In genomic region chr2:145984541-145984940, GRCh38 we compare ENCODE assay signal across 15 cellular contexts.
DNase-seq lines count a peak whose midpoint lies in the region; ATAC-seq, FAIRE-seq and TF ChIP-seq lines count a peak whose summit lies in the region.
"Had no signal": no experiment of that assay in that cellular context is flagged by ENCODE, and none has a peak within 500 bp of the region (broad histone marks: within the 10 kb centered on the region; RNA-seq: fewer than 3 reads in every experiment).

No MANE protein-coding gene starts in this region.

- peaks cover 5% of the 10 kb centered on the region for H3F3A ChIP-seq in PC-9 (ENCODE audit: insufficient read depth, low read depth)

- H3K27me3 Mint-ChIP-seq in WTC11 (ENCODE audit: low read depth): no peaks in the 10 kb centered on the region
- no peaks in the 10 kb centered on the region for H3K27me3 Mint-ChIP-seq in activated CD8-positive, alpha-beta T cell treated with anti-CD3 and anti-CD28 coated beads for 36 hours
- H3K27me3 Mint-ChIP-seq: activated naive CD4-positive, alpha-beta T cell treated with anti-CD3 and anti-CD28 coated beads, Interleukin-2, amount 50 U/mL, for 24 hours had no signal

- H3K9me3 ChIP-seq in PC-9 (ENCODE audit: insufficient read depth, low read depth) (no peaks in the 10 kb centered on the region), pancreas (no peaks in the 10 kb centered on the region), prostate gland (no peaks in the 10 kb centered on the region)
- H3K9me3 ChIP-seq: tibial nerve had no signal

- no peak overlapping the region; the same call in 1 of the 2 replicates for H3K4me2 ChIP-seq in PC-9
- H3K4me2 ChIP-seq: neural progenitor cell had no signal

- H3K27ac ChIP-seq in PC-9: peak overlapping the region; percentile 18; the same call in 1 of the 2 replicates
- no peak overlapping the region for H3K27ac ChIP-seq in pancreas
- H3K27ac ChIP-seq in prostate gland: no peak overlapping the region
- H3K27ac ChIP-seq: HL-60, neural progenitor cell, tibial nerve had no signal

- H2AFZ ChIP-seq in PC-9: no peak overlapping the region
- H2AFZ ChIP-seq: neural progenitor cell had no signal

- no peaks in the 10 kb centered on the region for H3K36me3 Mint-ChIP-seq in WTC11
- no peaks in the 10 kb centered on the region for H3K36me3 Mint-ChIP-seq in activated CD8-positive, alpha-beta T cell treated with anti-CD3 and anti-CD28 coated beads for 36 hours (ENCODE audit: low read depth)
- H3K36me3 Mint-ChIP-seq: activated naive CD4-positive, alpha-beta T cell treated with anti-CD3 and anti-CD28 coated beads, Interleukin-2, amount 50 U/mL, for 24 hours; neural progenitor cell had no signal

- 4 to 10% methylated on average over 1 of the region's 1 CpG for WGBS in pancreas, 2 donors
- WGBS in prostate gland: 7% methylated on average over 1 of the region's 1 CpG

- ATAC-seq in pancreas (peak; percentile 85 to 97 (median 94)), WTC11 (no peak)
- no peak for ATAC-seq in activated CD8-positive, alpha-beta T cell treated with anti-CD3 and anti-CD28 coated beads for 36 hours

- H3K4me3 ChIP-seq in PC-9 (no peak overlapping the region), fibroblast of mammary gland (ENCODE audit: control insufficient read depth, low read depth, low read length) (no peak overlapping the region), pancreas (no peak overlapping the region), prostate gland (no peak overlapping the region)
- H3K4me3 ChIP-seq: neural progenitor cell, tibial nerve had no signal

- no peak overlapping the region for H3K27ac Mint-ChIP-seq in WTC11
- H3K27ac Mint-ChIP-seq in activated CD8-positive, alpha-beta T cell treated with anti-CD3 and anti-CD28 coated beads for 36 hours: no peak overlapping the region
- H3K27ac Mint-ChIP-seq: activated naive CD4-positive, alpha-beta T cell treated with anti-CD3 and anti-CD28 coated beads, Interleukin-2, amount 50 U/mL, for 24 hours; neural progenitor cell had no signal

- H3K4me1 Mint-ChIP-seq in WTC11: no peaks in the 10 kb centered on the region
- H3K4me1 Mint-ChIP-seq in activated CD8-positive, alpha-beta T cell treated with anti-CD3 and anti-CD28 coated beads for 36 hours (ENCODE audit: low read depth): no peaks in the 10 kb centered on the region
- H3K4me1 Mint-ChIP-seq: activated naive CD4-positive, alpha-beta T cell treated with anti-CD3 and anti-CD28 coated beads, Interleukin-2, amount 50 U/mL, for 24 hours had no signal

- H3K79me2 ChIP-seq in PC-9 (ENCODE audit: low read depth): no peaks in the 10 kb centered on the region

- no peaks in the 10 kb centered on the region for H3K9me3 Mint-ChIP-seq in WTC11
- no peaks in the 10 kb centered on the region for H3K9me3 Mint-ChIP-seq in activated CD8-positive, alpha-beta T cell treated with anti-CD3 and anti-CD28 coated beads for 36 hours
- H3K9me3 Mint-ChIP-seq: activated naive CD4-positive, alpha-beta T cell treated with anti-CD3 and anti-CD28 coated beads, Interleukin-2, amount 50 U/mL, for 24 hours; neural progenitor cell had no signal

- no peaks in the 10 kb centered on the region; the same call in 1 of the 2 replicates for H3K9me2 ChIP-seq in PC-9 (ENCODE audit: insufficient read depth)

- POLR2A ChIA-PET in PC-9 (lab: Charles Lee; ENCODE audit: unreplicated experiment) (no interaction called here), WTC11 (lab: Charles Lee) (no interaction called here)
- POLR2A ChIA-PET in activated CD8-positive, alpha-beta T cell treated with anti-CD3 and anti-CD28 coated beads for 36 hours (lab: Charles Lee): no interaction called here

- H3K4me1 ChIP-seq in PC-9 (replicated peaks; ENCODE audit: insufficient read depth) (peaks cover 25% of the 10 kb centered on the region), pancreas (peaks cover 6 to 16% (median 10%) of the 10 kb centered on the region in 3 donors), prostate gland (replicated peaks) (no peaks in the 10 kb centered on the region)
- H3K4me1 ChIP-seq: neural progenitor cell, tibial nerve had no signal

- intact Hi-C loops in PC-9 (cut with micrococcal nuclease; ENCODE audit: unreplicated experiment): no loop called here
- intact Hi-C loops in pancreas (cut with DNase I): no loop called here
- intact Hi-C loops in prostate gland (cut with DNase I): no loop called here
- intact Hi-C loops in activated CD8-positive, alpha-beta T cell treated with anti-CD3 and anti-CD28 coated beads for 36 hours (cut with micrococcal nuclease): no loop called here

- CTCF ChIA-PET in PC-9 (lab: Charles Lee) (no interaction called here), WTC11 (lab: Charles Lee) (no interaction called here)
- CTCF ChIA-PET in activated CD8-positive, alpha-beta T cell treated with anti-CD3 and anti-CD28 coated beads for 36 hours (lab: Charles Lee): no interaction called here

- H3K27me3 ChIP-seq in PC-9 (ENCODE audit: insufficient read depth, low read depth): no peaks in the 10 kb centered on the region
- no peaks in the 10 kb centered on the region for H3K27me3 ChIP-seq in pancreas
- H3K27me3 ChIP-seq in prostate gland (replicated peaks; ENCODE audit: insufficient read depth): no peaks in the 10 kb centered on the region
- H3K27me3 ChIP-seq: neural progenitor cell, tibial nerve had no signal

- no peak for TF ChIP-seq POLR2A in prostate gland (IDR thresholded peaks at IDR 0.05)

- H3K4me3 Mint-ChIP-seq in WTC11: no peak overlapping the region
- H3K4me3 Mint-ChIP-seq in activated CD8-positive, alpha-beta T cell treated with anti-CD3 and anti-CD28 coated beads for 36 hours: no peak overlapping the region
- H3K4me3 Mint-ChIP-seq: activated naive CD4-positive, alpha-beta T cell treated with anti-CD3 and anti-CD28 coated beads, Interleukin-2, amount 50 U/mL, for 24 hours; neural progenitor cell had no signal

- 0 out of 2 replicates have a peak, but pooled peaks cover 3% of the 10 kb centered on the region for H3K36me3 ChIP-seq in PC-9 (ENCODE audit: low read depth)
- H3K36me3 ChIP-seq in pancreas: no peaks in the 10 kb centered on the region
- H3K36me3 ChIP-seq in prostate gland: no peaks in the 10 kb centered on the region
- H3K36me3 ChIP-seq: neural progenitor cell, tibial nerve had no signal

- no peak for FAIRE-seq in pancreas (lab: Jason Lieb, UNC)

- DNase-seq in HCEC 1CT (peak; percentile 69), PC-9 (peak in 1 of 2 experiments; percentile 87), fibroblast of mammary gland (ENCODE audit: low read depth) (peak; percentile 39), pancreas (peak in 1 of 6 donors; percentile 7), prostate gland (ENCODE audit: low spot score) (no peak), WTC11 (ENCODE audit: low spot score) (no peak), NCI-H2107 treated with DMSO at 0.1 percent for 48 hours (lab: John Stamatoyannopoulos, UW; ENCODE audit: unreplicated experiment) (no peak)
- no peak for DNase-seq in activated CD8-positive, alpha-beta T cell treated with anti-CD3 and anti-CD28 coated beads for 36 hours
- DNase-seq: cortex of kidney, head of caudate nucleus, NCI-H774 had no signal

- no peak for TF ChIP-seq CTCF in PC-9 (conservative IDR thresholded peaks at IDR 0.05)
- TF ChIP-seq CTCF in fibroblast of mammary gland (conservative IDR thresholded peaks at IDR 0.05; ENCODE audit: control insufficient read depth, insufficient read depth, low read depth, low read length): no peak
- no peak for TF ChIP-seq CTCF in pancreas (IDR thresholded peaks at IDR 0.05)
- TF ChIP-seq CTCF in prostate gland (IDR thresholded peaks at IDR 0.05): no peak
- TF ChIP-seq CTCF in WTC11 (IDR thresholded peaks at IDR 0.05): no peak
- no peak for TF ChIP-seq CTCF in activated CD8-positive, alpha-beta T cell treated with anti-CD3 and anti-CD28 coated beads for 36 hours (IDR thresholded peaks at IDR 0.05)

- BruUV-seq in PC-9 (replicated peaks; lab: Mats Ljungman, UMichigan): no TSS peak

- H4K20me1 ChIP-seq in PC-9 (ENCODE audit: insufficient read depth): no peaks in the 10 kb centered on the region

TF ChIP-seq in WTC11, 78 proteins besides CTCF, POLR2A, EP300 and RAD21 (continues in another document):
- no peak for TF ChIP-seq ZNF532 (CRISPR knock-in tag; IDR thresholded peaks at IDR 0.05; ENCODE audit: borderline replicate concordance)

Comparison
In these comparisons a context has a peak if more than half of its experiments do, and no peak if none do; other contexts are left out.
1. DNase-seq: peak in HCEC 1CT (single experiment) and fibroblast of mammary gland (single experiment); none in prostate gland (single experiment), WTC11 (single experiment), NCI-H2107 treated with DMSO at 0.1 percent for 48 hours (single experiment) and activated CD8-positive, alpha-beta T cell treated with anti-CD3 and anti-CD28 coated beads for 36 hours (single experiment).
2. ATAC-seq: peak in pancreas (4 of 4); none in WTC11 (single experiment) and activated CD8-positive, alpha-beta T cell treated with anti-CD3 and anti-CD28 coated beads for 36 hours (single experiment).